Comparison of ENCODE assay signal across 1 cellular context in the genomic region with DNA sequence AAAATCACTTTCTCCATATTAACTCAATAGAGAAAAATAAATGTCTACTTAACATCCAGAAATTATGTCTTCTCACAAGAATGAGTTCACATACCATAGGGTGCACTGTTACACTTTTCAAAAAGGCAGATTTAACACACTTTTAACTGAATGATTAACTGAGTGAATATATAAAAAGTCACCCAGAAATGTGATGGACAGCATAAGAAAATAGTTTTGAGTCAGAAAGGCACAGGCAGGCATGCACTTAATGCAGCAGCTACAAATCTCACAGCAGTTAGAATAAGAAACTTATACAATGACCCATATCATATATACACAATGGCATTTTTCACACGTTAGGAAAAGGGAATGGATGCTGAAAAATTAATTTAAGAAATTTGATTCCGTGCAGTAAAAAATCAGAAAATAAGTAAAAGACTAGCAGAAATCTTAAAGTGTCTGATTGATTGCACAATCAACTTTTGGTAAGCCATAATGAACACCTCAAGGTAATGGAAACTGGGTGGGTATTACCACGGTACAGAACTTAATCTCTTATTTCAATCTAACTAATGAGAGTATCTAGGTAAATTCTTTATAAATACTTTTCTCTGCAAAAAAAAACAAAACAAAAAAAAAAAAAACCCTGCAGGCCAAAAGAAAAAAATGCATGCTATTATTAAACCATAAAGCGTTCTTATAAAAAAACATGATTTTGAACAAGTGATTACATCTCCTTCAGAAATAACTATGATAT.
TF ChIP-seq lines count a peak whose summit lies in the region.

No MANE protein-coding gene starts in this region.

TF ChIP-seq in HepG2, 621 proteins besides CTCF, POLR2A, EP300 and RAD21 (continued from another document):
- TF ChIP-seq CEBPB (IDR thresholded peaks at IDR 0.05; ENCODE audit: borderline replicate concordance, low read depth, low read length) (peak; percentile 87), ZNF460 (CRISPR knock-in tag; IDR thresholded peaks at IDR 0.05; ENCODE audit: borderline replicate concordance) (no peak), CEBPG (CRISPR knock-in tag; IDR thresholded peaks at IDR 0.05) (peak; percentile 33; the same call in 1 of the 2 replicates), CBX1 (IDR thresholded peaks at IDR 0.05; ENCODE audit: low read depth) (no peak)
